ENCODE assay signal across 28 cellular contexts in genomic region chr17:79186406-79186805, GRCh38.
"Had no signal": no experiment of that assay in that cellular context is flagged by ENCODE, and none has a peak within 500 bp of the region (broad histone marks: within the 10 kb centered on the region; RNA-seq: fewer than 3 reads in every experiment).

No MANE protein-coding gene starts in this region.

- H3K9me3 ChIP-seq: ascending aorta, breast epithelium had no signal

- H3K36me3 ChIP-seq: ascending aorta, brain microvascular endothelial cell, breast epithelium had no signal

- DNase-seq: activated B cell treated with CpG ODN at 0.5 μM for 24 hours; activated CD4-positive, alpha-beta memory T cell treated with anti-CD3 and anti-CD28 coated beads for 36 hours; activated CD4-positive, alpha-beta T cell treated with anti-CD3 and anti-CD28 coated beads for 4 hours; activated CD4-positive, alpha-beta T cell treated with anti-CD3 and anti-CD28 coated beads, Interleukin-2, amount 10 ng/mL, durations not matched to agents 24 days and 14 days; activated CD4-positive, alpha-beta T cell treated with anti-CD3 and anti-CD28 coated beads, Interleukin-2, amount 50 U/mL, for 1 hour; activated CD4-positive, alpha-beta T cell treated with anti-CD3 and anti-CD28 coated beads, Interleukin-2, amount 50 U/mL, for 4 hours; activated CD4-positive, CD25-positive, alpha-beta regulatory T cell treated with anti-CD3 and anti-CD28 coated beads, Interleukin-2, amount 50 U/mL, for 72 hours; activated CD8-positive, alpha-beta memory T cell treated with anti-CD3 and anti-CD28 coated beads for 24 hours; activated CD8-positive, alpha-beta memory T cell treated with anti-CD3 and anti-CD28 coated beads, Interleukin-2, amount 10 ng/mL, durations not matched to agents 7 days and 5 days; activated CD8-positive, alpha-beta memory T cell treated with anti-CD3 and anti-CD28 coated beads, Interleukin-2, amount 50 U/mL, for 48 hours; activated CD8-positive, alpha-beta T cell treated with anti-CD3 and anti-CD28 coated beads, Interleukin-2, amount 10 ng/mL, durations not matched to agents 7 days and 5 days; activated effector memory CD4-positive, alpha-beta T cell treated with Interleukin-2 at 50 U/mL for 16 hours; activated gamma-delta T cell; activated naive CD4-positive, alpha-beta T cell treated with anti-CD3 and anti-CD28 coated beads, Interleukin-2, amount 10 ng/mL, durations not matched to agents 7 days and 5 days; activated naive CD4-positive, alpha-beta T cell treated with Interleukin-2 at 50 U/mL for 16 hours; activated naive CD8-positive, alpha-beta T cell treated with anti-CD3 and anti-CD28 coated beads, Interleukin-2, amount 10 ng/mL, durations not matched to agents 7 days and 5 days; activated naive CD8-positive, alpha-beta T cell treated with anti-CD3 and anti-CD28 coated beads, Interleukin-2, amount 50 U/mL, for 24 hours; activated T-cell treated with anti-CD3 and anti-CD28 coated beads, Interleukin-2, amount 50 U/mL, for 24 hours; activated T-cell treated with anti-CD3 and anti-CD28 coated beads, Interleukin-2, amount 50 U/mL, for 48 hours; amygdala; brain microvascular endothelial cell; central memory CD4-positive, alpha-beta T cell; T-helper 1 cell; T-helper 2 cell; T-helper 9 cell had no signal

- ATAC-seq: activated CD8-positive, alpha-beta memory T cell treated with anti-CD3 and anti-CD28 coated beads, Interleukin-2, amount 10 ng/mL, durations not matched to agents 7 days and 5 days; activated CD8-positive, alpha-beta T cell treated with anti-CD3 and anti-CD28 coated beads, Interleukin-2, amount 10 ng/mL, durations not matched to agents 7 days and 5 days; activated naive CD8-positive, alpha-beta T cell treated with anti-CD3 and anti-CD28 coated beads, Interleukin-2, amount 50 U/mL, for 24 hours had no signal

- H3K4me3 ChIP-seq: ascending aorta, breast epithelium had no signal

- H3K27ac ChIP-seq: ascending aorta, brain microvascular endothelial cell, breast epithelium, VCaP had no signal

- H3K4me1 ChIP-seq: ascending aorta, breast epithelium had no signal
